7 cellular contexts compared by ENCODE assay signal in genomic region chr15:98853161-98853560, GRCh38.
DNase-seq lines count a peak whose midpoint lies in the region; ATAC-seq lines count a peak whose summit lies in the region.

No MANE protein-coding gene starts in this region.

- DNase-seq in NCI-H774 (lab: John Stamatoyannopoulos, UW) (peak; percentile 84), memory B cell (ENCODE audit: low spot score in 2 of 2) (peak; percentile 44 to 57)
- DNase-seq in activated CD8-positive, alpha-beta T cell treated with anti-CD3 and anti-CD28 coated beads, Interleukin-2, amount 10 ng/mL, durations not matched to agents 7 days and 5 days = peak; percentile 77
- DNase-seq in effector memory CD8-positive, alpha-beta T cell = peak; percentile 60 to 67 (median 64)
- peak; percentile 40 to 74 (median 40) for DNase-seq in stimulated activated CD4-positive, alpha-beta T cell treated with anti-CD3 and anti-CD28 coated beads, TNF-alpha, amount 100 ng/mL, for 24 hours (ENCODE audit: low read depth in 3 of 3)

- H3K27ac Mint-ChIP-seq in activated CD8-positive, alpha-beta T cell treated with anti-CD3 and anti-CD28 coated beads, Interleukin-2, amount 10 ng/mL, durations not matched to agents 7 days and 5 days = peak overlapping the region; percentile 86
- peak overlapping the region; percentile 95 to 97 for H3K27ac Mint-ChIP-seq in effector memory CD8-positive, alpha-beta T cell
- peak overlapping the region; percentile 97 for H3K27ac Mint-ChIP-seq in memory B cell

- peaks cover 32% of the 10 kb centered on the region for H3K4me1 Mint-ChIP-seq in activated CD8-positive, alpha-beta T cell treated with anti-CD3 and anti-CD28 coated beads, Interleukin-2, amount 10 ng/mL, durations not matched to agents 7 days and 5 days (ENCODE audit: low read depth)
- H3K4me1 Mint-ChIP-seq in effector memory CD8-positive, alpha-beta T cell (ENCODE audit: low read depth in 2 of 2) = peaks cover 30 to 32% of the 10 kb centered on the region in 2 donors
- peaks cover 26% of the 10 kb centered on the region for H3K4me1 Mint-ChIP-seq in memory B cell

- CTCF ChIA-PET in activated CD8-positive, alpha-beta T cell treated with anti-CD3 and anti-CD28 coated beads, Interleukin-2, amount 10 ng/mL, durations not matched to agents 7 days and 5 days (lab: Charles Lee) = no interaction called here

- H3K9me3 Mint-ChIP-seq in activated CD8-positive, alpha-beta T cell treated with anti-CD3 and anti-CD28 coated beads, Interleukin-2, amount 10 ng/mL, durations not matched to agents 7 days and 5 days (ENCODE audit: insufficient read depth) = no peaks in the 10 kb centered on the region
- H3K9me3 Mint-ChIP-seq in effector memory CD8-positive, alpha-beta T cell = no peaks in the 10 kb centered on the region
- H3K9me3 Mint-ChIP-seq in memory B cell = no peaks in the 10 kb centered on the region

- POLR2A ChIA-PET in activated CD8-positive, alpha-beta T cell treated with anti-CD3 and anti-CD28 coated beads, Interleukin-2, amount 10 ng/mL, durations not matched to agents 7 days and 5 days (lab: Charles Lee) = no interaction called here

- H3K36me3 Mint-ChIP-seq in activated CD8-positive, alpha-beta T cell treated with anti-CD3 and anti-CD28 coated beads, Interleukin-2, amount 10 ng/mL, durations not matched to agents 7 days and 5 days (ENCODE audit: low read depth) = no peaks in the 10 kb centered on the region
- H3K36me3 Mint-ChIP-seq in effector memory CD8-positive, alpha-beta T cell (ENCODE audit: insufficient read depth) = peaks cover 15% of the 10 kb centered on the region
- H3K36me3 Mint-ChIP-seq in memory B cell = no peaks in the 10 kb centered on the region

- peak overlapping the region; percentile 89 for H3K4me3 Mint-ChIP-seq in activated CD8-positive, alpha-beta T cell treated with anti-CD3 and anti-CD28 coated beads, Interleukin-2, amount 10 ng/mL, durations not matched to agents 7 days and 5 days
- peak overlapping the region; percentile 91 to 94 for H3K4me3 Mint-ChIP-seq in effector memory CD8-positive, alpha-beta T cell
- peak overlapping the region; percentile 95 for H3K4me3 Mint-ChIP-seq in memory B cell

- no peaks in the 10 kb centered on the region for H3K27me3 Mint-ChIP-seq in activated CD8-positive, alpha-beta T cell treated with anti-CD3 and anti-CD28 coated beads, Interleukin-2, amount 10 ng/mL, durations not matched to agents 7 days and 5 days (ENCODE audit: low read depth)
- peaks cover 0 to 5% of the 10 kb centered on the region in 2 donors for H3K27me3 Mint-ChIP-seq in effector memory CD8-positive, alpha-beta T cell
- H3K27me3 Mint-ChIP-seq in memory B cell = peaks cover 7% of the 10 kb centered on the region

- ATAC-seq in GM18502 (IDR thresholded peaks at IDR 0.05; ENCODE audit: poor library complexity, unreplicated experiment) (peak; percentile 37), HG03571 (IDR thresholded peaks at IDR 0.05; ENCODE audit: unreplicated experiment) (peak; percentile 28), memory B cell (ENCODE audit: low read depth) (peak; percentile 45)
- ATAC-seq in activated CD8-positive, alpha-beta T cell treated with anti-CD3 and anti-CD28 coated beads, Interleukin-2, amount 10 ng/mL, durations not matched to agents 7 days and 5 days = peak; percentile 28
- peak; percentile 55 for ATAC-seq in effector memory CD8-positive, alpha-beta T cell (replicated peaks)

Comparison
In these comparisons a context has a peak if more than half of its experiments do, and no peak if none do; other contexts are left out.
1. Peak in every context shown above with its lines: DNase-seq and ATAC-seq.